17 cellular contexts compared by ENCODE assay signal in genomic region chr5:71631070-71631469, GRCh38.
"Had no signal": no experiment of that assay in that cellular context is flagged by ENCODE, and none has a peak within 500 bp of the region (broad histone marks: within the 10 kb centered on the region; RNA-seq: fewer than 3 reads in every experiment).

No MANE protein-coding gene starts in this region.

- H3K27me3 Mint-ChIP-seq: activated naive CD8-positive, alpha-beta T cell; naive B cell had no signal

- H3K27me3 ChIP-seq: neutrophil, right lobe of liver, spleen, stomach had no signal

- H3K4me1 ChIP-seq: right lobe of liver, spleen had no signal

- H3K27ac ChIP-seq: epithelial cell of prostate, neutrophil, right lobe of liver, spleen, stomach had no signal

- ATAC-seq: activated CD4-positive, CD25-positive, alpha-beta regulatory T cell treated with anti-CD3 and anti-CD28 coated beads, Interleukin-2, amount 50 U/mL, for 24 hours; right lobe of liver had no signal

- H3K4me3 Mint-ChIP-seq: activated naive CD8-positive, alpha-beta T cell; naive B cell; T-helper 2 cell treated with Interferon-gamma antibody and Interleukin-4, amounts not matched to agents 5 μg/mL and 100 μg/mL, for 36 hours had no signal

- H3K36me3 ChIP-seq: thoracic aorta had no signal

- H3K9me3 Mint-ChIP-seq: T-helper 2 cell treated with Interferon-gamma antibody and Interleukin-4, amounts not matched to agents 5 μg/mL and 100 μg/mL, for 36 hours had no signal

- H3K4me3 ChIP-seq: right lobe of liver, spleen, stomach, thoracic aorta had no signal

- DNase-seq: activated CD4-positive, alpha-beta T cell treated with anti-CD3 and anti-CD28 coated beads, Interleukin-2, amount 50 U/mL, for 1 hour; activated CD8-positive, alpha-beta memory T cell treated with anti-CD3 and anti-CD28 coated beads for 24 hours; activated gamma-delta T cell treated with Interleukin-2 at 50 U/mL for 16 hours; dermis blood vessel endothelial cell; foreskin melanocyte; mammary epithelial cell; naive B cell; right lobe of liver; spleen; stomach; SW 1271 had no signal

- H3K27ac Mint-ChIP-seq: activated naive CD8-positive, alpha-beta T cell; T-helper 2 cell treated with Interferon-gamma antibody and Interleukin-4, amounts not matched to agents 5 μg/mL and 100 μg/mL, for 36 hours had no signal

- H3K9me3 ChIP-seq: neutrophil, right lobe of liver, stomach, thoracic aorta had no signal
